In genomic region chr14:83485591-83485990, GRCh38 we compare ENCODE assay signal across 26 cellular contexts.
"Had no signal": no experiment of that assay in that cellular context is flagged by ENCODE, and none has a peak within 500 bp of the region (broad histone marks: within the 10 kb centered on the region; RNA-seq: fewer than 3 reads in every experiment).

No MANE protein-coding gene starts in this region.

- H3K9me3 ChIP-seq: esophagus squamous epithelium, gastrocnemius medialis, right lobe of liver, testis, transverse colon had no signal

- H3K4me1 Mint-ChIP-seq: activated CD4-positive, alpha-beta T cell treated with anti-CD3 and anti-CD28 coated beads for 36 hours; activated naive CD8-positive, alpha-beta T cell treated with anti-CD3 and anti-CD28 coated beads for 36 hours; naive B cell; nephron progenitor cell had no signal

- H3K9me3 Mint-ChIP-seq: nephron progenitor cell had no signal

- H3K27me3 ChIP-seq: esophagus squamous epithelium, gastrocnemius medialis, neutrophil, right lobe of liver, testis, transverse colon had no signal

- DNase-seq: activated CD4-positive, alpha-beta T cell treated with anti-CD3 and anti-CD28 coated beads for 36 hours; activated CD4-positive, alpha-beta T cell treated with anti-CD3 and anti-CD28 coated beads, Interleukin-2, amount 50 U/mL, for 4 hours; activated CD4-positive, CD25-positive, alpha-beta regulatory T cell; activated effector memory CD4-positive, alpha-beta T cell treated with Interleukin-2 at 50 U/mL for 16 hours; activated naive CD4-positive, alpha-beta T cell treated with anti-CD3 and anti-CD28 coated beads for 36 hours; activated naive CD8-positive, alpha-beta T cell treated with anti-CD3 and anti-CD28 coated beads for 36 hours; amygdala; central memory CD4-positive, alpha-beta T cell; dermis blood vessel endothelial cell; effector CD4-positive, alpha-beta T cell; esophagus squamous epithelium; gastrocnemius medialis; glutamatergic neuron; left colon; mammary epithelial cell; naive B cell; nephron progenitor cell; right lobe of liver; stimulated activated CD4-positive, alpha-beta T cell treated with anti-CD3 and anti-CD28 coated beads, Interleukin-4, amount 100 ng/mL, for 1 hour; stimulated activated naive CD8-positive, alpha-beta T cell treated with anti-CD3 and anti-CD28 coated beads, Interleukin-15, Interleukin-2, amounts not matched to agents 100 U/mL and 50 U/mL, for 24 hours; T-helper 2 cell; testis; transverse colon had no signal

- H3K27me3 Mint-ChIP-seq: activated CD4-positive, alpha-beta T cell treated with anti-CD3 and anti-CD28 coated beads for 36 hours; activated naive CD8-positive, alpha-beta T cell treated with anti-CD3 and anti-CD28 coated beads for 36 hours; naive B cell had no signal

- H3K36me3 Mint-ChIP-seq: activated naive CD8-positive, alpha-beta T cell treated with anti-CD3 and anti-CD28 coated beads for 36 hours; naive B cell had no signal

- H3K4me3 Mint-ChIP-seq: activated CD4-positive, alpha-beta T cell treated with anti-CD3 and anti-CD28 coated beads for 36 hours; activated naive CD4-positive, alpha-beta T cell treated with anti-CD3 and anti-CD28 coated beads for 36 hours; activated naive CD8-positive, alpha-beta T cell treated with anti-CD3 and anti-CD28 coated beads for 36 hours; naive B cell; nephron progenitor cell had no signal

- ATAC-seq: activated CD4-positive, alpha-beta T cell treated with anti-CD3 and anti-CD28 coated beads for 36 hours; gastrocnemius medialis; left colon; right lobe of liver; stimulated activated naive CD8-positive, alpha-beta T cell treated with anti-CD3 and anti-CD28 coated beads, Interleukin-15, Interleukin-2, amounts not matched to agents 100 U/mL and 50 U/mL, for 24 hours had no signal

- H3K4me3 ChIP-seq: esophagus squamous epithelium, gastrocnemius medialis, right lobe of liver, testis, transverse colon had no signal

- H3K27ac Mint-ChIP-seq: activated CD4-positive, alpha-beta T cell treated with anti-CD3 and anti-CD28 coated beads for 36 hours; activated naive CD4-positive, alpha-beta T cell treated with anti-CD3 and anti-CD28 coated beads for 36 hours; activated naive CD8-positive, alpha-beta T cell treated with anti-CD3 and anti-CD28 coated beads for 36 hours; naive B cell; nephron progenitor cell had no signal

- H3K36me3 ChIP-seq: esophagus squamous epithelium, gastrocnemius medialis, neutrophil, right lobe of liver, transverse colon had no signal

- FAIRE-seq: keratinocyte had no signal

- H3K4me1 ChIP-seq: esophagus squamous epithelium, gastrocnemius medialis, right lobe of liver, testis, transverse colon had no signal

- H3K27ac ChIP-seq: epithelial cell of prostate, esophagus squamous epithelium, gastrocnemius medialis, neutrophil, right lobe of liver, testis, transverse colon had no signal
